Comparison of ENCODE assay signal across 21 cellular contexts in genomic region chr1:81702079-81702715, GRCh38.
DNase-seq lines count a peak whose midpoint lies in the region; ATAC-seq, FAIRE-seq and TF ChIP-seq lines count a peak whose summit lies in the region.
"Had no signal": no experiment of that assay in that cellular context is flagged by ENCODE, and none has a peak within 500 bp of the region (broad histone marks: within the 10 kb centered on the region; RNA-seq: fewer than 3 reads in every experiment).

No MANE protein-coding gene starts in this region.

- no peaks in the 10 kb centered on the region for H3K4me1 Mint-ChIP-seq in stimulated activated memory B cell treated with anti-CD40 and anti-IgM and Interleukin-4, amounts not matched to agents 10 μg/mL and 1 μg/mL and 100 μg/mL, for 72 hours
- H3K4me1 Mint-ChIP-seq: CD4-positive, alpha-beta memory T cell; natural killer cell had no signal

- H2BK15ac ChIP-seq in H1 (ENCODE audit: low read length) = no peak overlapping the region

- H3K79me2 ChIP-seq in H1 (ENCODE audit: control insufficient read depth in 1 of 2, insufficient read depth in 2 of 2, low read length in 2 of 2) = no peaks in the 10 kb centered on the region
- H3K79me2 ChIP-seq: parathyroid adenoma had no signal

- TF ChIP-seq EP300 in H1 (IDR thresholded peaks at IDR 0.05; ENCODE audit: borderline replicate concordance in 1 of 2, low read depth in 2 of 2, low read length in 2 of 2) = no peak

- no peak overlapping the region for H3K23ac ChIP-seq in H1 (ENCODE audit: insufficient read length)

- no peak overlapping the region for H2BK120ac ChIP-seq in H1 (replicated peaks; ENCODE audit: low read depth, low read length)

- no peak overlapping the region for H4K5ac ChIP-seq in H1 (ENCODE audit: insufficient read length, low read depth, low read length)

- no peak overlapping the region for H3K9ac ChIP-seq in H1 (replicated peaks in 1 of 4; ENCODE audit: extremely low read depth in 1 of 4, low read depth in 3 of 4, low read length in 3 of 4)
- H3K9ac ChIP-seq: parathyroid adenoma had no signal

- CTCF ChIA-PET in H1 (lab: Charles Lee; ENCODE audit: partially characterized antibody) = no interaction called here

- no peak overlapping the region for H2AK5ac ChIP-seq in H1 (ENCODE audit: low read depth, low read length)

- TF ChIP-seq CTCF in H1 (IDR thresholded peaks at IDR 0.05; ENCODE audit: control extremely low read depth in 1 of 3, insufficient read depth in 1 of 3, low read depth in 1 of 3, low read length in 3 of 3) = no peak

- TF ChIP-seq POLR2A in H1 (IDR thresholded peaks at IDR 0.05; ENCODE audit: control extremely low read depth in 1 of 2, low read depth in 2 of 2, low read length in 2 of 2) (no peak), GM12891 (IDR thresholded peaks at IDR 0.05; ENCODE audit: low read depth, low read length) (no peak)

- H3K27ac ChIP-seq in H1 (ENCODE audit: low read depth, low read length) = no peak overlapping the region
- H3K27ac ChIP-seq: parathyroid adenoma, right lobe of liver, thoracic aorta had no signal

- H3K9me3 ChIP-seq in H1 (ENCODE audit: insufficient read depth in 2 of 2, low read depth in 1 of 2, low read length in 1 of 2) = no peaks in the 10 kb centered on the region
- H3K9me3 ChIP-seq: right lobe of liver, thoracic aorta had no signal

- no peaks in the 10 kb centered on the region for H3K79me1 ChIP-seq in H1 (ENCODE audit: low read depth, low read length)

- no peaks in the 10 kb centered on the region for H3K36me3 Mint-ChIP-seq in stimulated activated memory B cell treated with anti-CD40 and anti-IgM and Interleukin-4, amounts not matched to agents 10 μg/mL and 1 μg/mL and 100 μg/mL, for 72 hours
- H3K36me3 Mint-ChIP-seq: CD4-positive, alpha-beta memory T cell; natural killer cell had no signal

- TF ChIP-seq RAD21 in H1 (IDR thresholded peaks at IDR 0.05 in 1 of 2, conservative IDR thresholded peaks at IDR 0.05 in 1 of 2; ENCODE audit: low read depth in 2 of 2, low read length in 2 of 2) = no peak

- H3K27me3 Mint-ChIP-seq in stimulated activated memory B cell treated with anti-CD40 and anti-IgM and Interleukin-4, amounts not matched to agents 10 μg/mL and 1 μg/mL and 100 μg/mL, for 72 hours = no peaks in the 10 kb centered on the region
- H3K27me3 Mint-ChIP-seq: activated CD8-positive, alpha-beta T cell treated with anti-CD3 and anti-CD28 coated beads for 36 hours; CD4-positive, alpha-beta memory T cell had no signal

- H3K4ac ChIP-seq in H1 (replicated peaks; ENCODE audit: insufficient read length, low read depth, low read length) = no peak overlapping the region

- POLR2A ChIA-PET in H1 (lab: Charles Lee; ENCODE audit: partially characterized antibody) = interaction anchor here (0.9 kb wide), 1 partner anchor 16 kb away, joined by 3 read pairs; no protein-coding TSS in a partner anchor

- H3K4me2 ChIP-seq in H1 (ENCODE audit: insufficient read depth in 1 of 2, low read depth in 2 of 2, low read length in 2 of 2) = no peak overlapping the region

- no peaks in the 10 kb centered on the region for H3K27me3 ChIP-seq in H1 (replicated peaks in 1 of 4; ENCODE audit: control insufficient read depth in 3 of 4, extremely low read depth in 1 of 4, insufficient read depth in 3 of 4, low read length in 3 of 4)
- H3K27me3 ChIP-seq: right lobe of liver had no signal

- 77% methylated on average over 2 of the region's 2 CpGs; no CpG with 5 or more reads in 1 of the 2 experiments for WGBS in H1 (ENCODE audit: extremely low coverage in 1 of 2, insufficient coverage in 1 of 2, insufficient read length in 1 of 2, insufficient replicate concordance in 2 of 2, low coverage in 1 of 2, low lambda C conversion rate in 2 of 2, missing lambda C conversion rate in 1 of 2), 2 experiments

- no peaks in the 10 kb centered on the region for H3K36me3 ChIP-seq in H1 (ENCODE audit: control insufficient read depth in 2 of 4, insufficient read depth in 4 of 4, low read length in 3 of 4)
- H3K36me3 ChIP-seq: right lobe of liver, thoracic aorta had no signal

- H4K91ac ChIP-seq in H1 (replicated peaks; ENCODE audit: insufficient read length, low read length) = peak overlapping the region; percentile 32

- no peak overlapping the region for H3K18ac ChIP-seq in H1 (ENCODE audit: extremely low read depth, low read length)

- no peak overlapping the region for H3K56ac ChIP-seq in H1 (replicated peaks; ENCODE audit: insufficient read length, low read depth, low read length)

- no peak overlapping the region for H2BK12ac ChIP-seq in H1 (ENCODE audit: low read depth, low read length)

- H3K9me3 Mint-ChIP-seq in stimulated activated memory B cell treated with anti-CD40 and anti-IgM and Interleukin-4, amounts not matched to agents 10 μg/mL and 1 μg/mL and 100 μg/mL, for 72 hours = peaks cover 5% of the 10 kb centered on the region

- no peak for FAIRE-seq in H1 (lab: Jason Lieb, UNC)
- FAIRE-seq in GM12891 (lab: Jason Lieb, UNC) = no peak
- no peak for FAIRE-seq in frontal cortex (lab: Jason Lieb, UNC)

- ATAC-seq in GM19351 (IDR thresholded peaks at IDR 0.05; ENCODE audit: unreplicated experiment) (peak; percentile 67), HG03025 (IDR thresholded peaks at IDR 0.05; ENCODE audit: low FRiP score, unreplicated experiment) (peak; percentile 49), HG03520 (IDR thresholded peaks at IDR 0.05; ENCODE audit: unreplicated experiment) (no peak)
- peak; percentile 31 for ATAC-seq in stimulated activated memory B cell treated with anti-CD40 and anti-IgM and Interleukin-4, amounts not matched to agents 10 μg/mL and 1 μg/mL and 100 μg/mL, for 72 hours
- ATAC-seq: activated CD8-positive, alpha-beta T cell treated with anti-CD3 and anti-CD28 coated beads for 36 hours; natural killer cell had no signal

- H3K4me3 Mint-ChIP-seq in stimulated activated memory B cell treated with anti-CD40 and anti-IgM and Interleukin-4, amounts not matched to agents 10 μg/mL and 1 μg/mL and 100 μg/mL, for 72 hours = no peak overlapping the region
- H3K4me3 Mint-ChIP-seq: activated CD8-positive, alpha-beta T cell treated with anti-CD3 and anti-CD28 coated beads for 36 hours; CD4-positive, alpha-beta memory T cell; natural killer cell had no signal

- no peak overlapping the region for H2BK20ac ChIP-seq in H1 (ENCODE audit: low read length)

- H4K8ac ChIP-seq in H1 (ENCODE audit: extremely low read depth, insufficient read depth, low read length) = no peak overlapping the region

- no peak overlapping the region for H3K27ac Mint-ChIP-seq in stimulated activated memory B cell treated with anti-CD40 and anti-IgM and Interleukin-4, amounts not matched to agents 10 μg/mL and 1 μg/mL and 100 μg/mL, for 72 hours
- H3K27ac Mint-ChIP-seq: activated CD8-positive, alpha-beta T cell treated with anti-CD3 and anti-CD28 coated beads for 36 hours; CD4-positive, alpha-beta memory T cell; natural killer cell had no signal

- H2AFZ ChIP-seq in H1 (ENCODE audit: low read length) = no peak overlapping the region
- H2AFZ ChIP-seq: parathyroid adenoma had no signal

- peaks cover 3% of the 10 kb centered on the region; the same call in 1 of the 2 replicates for H3K23me2 ChIP-seq in H1 (ENCODE audit: low read depth, low read length)

- no peaks in the 10 kb centered on the region for H4K20me1 ChIP-seq in H1 (replicated peaks in 1 of 2; ENCODE audit: control insufficient read depth in 1 of 2, insufficient read depth in 2 of 2, low read length in 2 of 2)

- DNase-seq in H1 (ENCODE audit: low read depth in 1 of 2, low spot score in 2 of 2) (no peak), GM12891 (ENCODE audit: insufficient read length, low spot score) (no peak), frontal cortex (ENCODE audit: low spot score in 2 of 2) (no peak)
- DNase-seq: activated CD8-positive, alpha-beta T cell treated with anti-CD3 and anti-CD28 coated beads for 36 hours; activated naive CD4-positive, alpha-beta T cell treated with Interleukin-2 at 50 U/mL for 16 hours; amygdala; CD4-positive, alpha-beta memory T cell; central memory CD4-positive, alpha-beta T cell; left cardiac atrium; mesendoderm; natural killer cell; NCI-H524; right lobe of liver; RPMI8226; T1000 had no signal

- no peak overlapping the region for H3K14ac ChIP-seq in H1 (ENCODE audit: insufficient read length)

- H3K4me1 ChIP-seq in H1 (replicated peaks in 1 of 4; ENCODE audit: control insufficient read depth in 3 of 4, insufficient read depth in 4 of 4, low read length in 3 of 4) = peaks cover 0 to 18% (median 15%) of the 10 kb centered on the region in 4 experiments; a peak in 6 of 7 replicates
- H3K4me1 ChIP-seq: parathyroid adenoma, right lobe of liver had no signal

- no peak overlapping the region for H3K4me3 ChIP-seq in H1 (ENCODE audit: extremely low read depth in 1 of 4, insufficient read depth in 2 of 4, low read depth in 3 of 4, low read length in 4 of 4)
- H3K4me3 ChIP-seq: right lobe of liver, thoracic aorta had no signal

- no peak overlapping the region for H2BK5ac ChIP-seq in H1 (ENCODE audit: low read depth, low read length)

TF ChIP-seq in H1, 55 proteins besides CTCF, POLR2A, EP300 and RAD21 (continues in another document):
- no peak for TF ChIP-seq BACH1 (IDR thresholded peaks at IDR 0.05; ENCODE audit: low read length)
- TF ChIP-seq TAF7 (optimal IDR thresholded peaks at IDR 0.05; ENCODE audit: borderline replicate concordance, low read depth, low read length) = no peak
- no peak for TF ChIP-seq POLR2AphosphoS5 (IDR thresholded peaks at IDR 0.05; ENCODE audit: low read depth, low read length)
- no peak for TF ChIP-seq SIN3A (conservative IDR thresholded peaks at IDR 0.05 in 1 of 2, IDR thresholded peaks at IDR 0.05 in 1 of 2; ENCODE audit: low read depth in 1 of 2, low read length in 2 of 2)
- TF ChIP-seq TEAD4 (IDR thresholded peaks at IDR 0.05; ENCODE audit: low read depth, low read length) = no peak
- no peak for TF ChIP-seq SP1 (IDR thresholded peaks at IDR 0.05; ENCODE audit: low read depth, low read length)

TF ChIP-seq in GM12891, 5 proteins besides CTCF, POLR2A, EP300 and RAD21:
- TF ChIP-seq TAF1 (IDR thresholded peaks at IDR 0.05; ENCODE audit: low read depth, low read length) (no peak), POU2F2 (IDR thresholded peaks at IDR 0.05; ENCODE audit: low read depth, low read length) (no peak), POLR2AphosphoS5 (IDR thresholded peaks at IDR 0.05; ENCODE audit: low read depth, low read length) (no peak), SPI1 (IDR thresholded peaks at IDR 0.05; ENCODE audit: low read depth, low read length) (no peak), PAX5 (IDR thresholded peaks at IDR 0.05; ENCODE audit: insufficient read depth, low read length, severe bottlenecking) (no peak)
TF ChIP-seq in GM12891: peak in this region for 0.
